In the genomic region with DNA sequence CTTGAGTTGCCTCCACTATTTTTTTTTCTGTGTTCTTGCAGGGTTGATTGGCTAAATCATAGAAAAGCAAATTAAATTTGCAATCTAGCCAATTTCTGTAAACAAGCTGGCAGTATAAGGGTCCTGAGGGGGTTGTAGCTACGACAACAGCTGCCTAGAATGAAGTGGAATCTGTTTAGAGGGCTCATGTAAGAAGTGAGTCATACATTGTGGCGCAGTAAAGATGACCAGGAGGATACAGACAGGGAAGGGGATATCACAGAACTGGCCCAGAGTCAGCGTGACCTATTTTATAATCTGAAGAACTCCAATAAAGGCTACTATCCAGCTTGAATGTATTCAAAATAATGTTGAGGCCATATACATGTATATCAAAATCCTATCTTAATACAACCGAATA, we compare ENCODE assay signal across 15 cellular contexts.
DNase-seq lines count a peak whose midpoint lies in the region; ATAC-seq and TF ChIP-seq lines count a peak whose summit lies in the region.
"Had no signal": no experiment of that assay in that cellular context is flagged by ENCODE, and none has a peak within 500 bp of the region (broad histone marks: within the 10 kb centered on the region; RNA-seq: fewer than 3 reads in every experiment).

No MANE protein-coding gene starts in this region.

- H2BK120ac ChIP-seq in IMR-90 (ENCODE audit: low read depth, low read length) = no peak overlapping the region

- no peak overlapping the region for H2AK9ac ChIP-seq in IMR-90 (replicated peaks; ENCODE audit: low read depth, low read length, poor library complexity)

- no peak overlapping the region for H3K23ac ChIP-seq in IMR-90 (ENCODE audit: low read depth, low read length)

- no peak overlapping the region for H3K4me3 ChIP-seq in IMR-90 (ENCODE audit: insufficient read depth, low read depth, low read length)
- H3K4me3 ChIP-seq: pancreas, thyroid gland had no signal

- no peak overlapping the region for H3K14ac ChIP-seq in IMR-90 (replicated peaks; ENCODE audit: low read depth, low read length)

- H3K27ac Mint-ChIP-seq in activated T-cell treated with anti-CD3 and anti-CD28 coated beads, Interleukin-2, amount 50 U/mL, for 72 hours = no peak overlapping the region
- H3K27ac Mint-ChIP-seq: activated naive CD4-positive, alpha-beta T cell treated with anti-CD3 and anti-CD28 coated beads for 36 hours; mesothelial cell of epicardium had no signal

- H3K18ac ChIP-seq in IMR-90 (ENCODE audit: low read depth, low read length) = no peak overlapping the region

- H3K4me3 Mint-ChIP-seq in activated T-cell treated with anti-CD3 and anti-CD28 coated beads, Interleukin-2, amount 50 U/mL, for 72 hours = no peak overlapping the region
- H3K4me3 Mint-ChIP-seq: activated naive CD4-positive, alpha-beta T cell treated with anti-CD3 and anti-CD28 coated beads for 36 hours; central memory CD8-positive, alpha-beta T cell; mesothelial cell of epicardium had no signal

- no peak overlapping the region for H3K56ac ChIP-seq in IMR-90 (ENCODE audit: extremely low read depth, insufficient read depth, low read length)

- H2AFZ ChIP-seq in IMR-90 (replicated peaks; ENCODE audit: low read length, poor library complexity) = no peak overlapping the region

- peaks cover 2 to 8% of the 10 kb centered on the region in 2 donors for H3K9me3 Mint-ChIP-seq in activated T-cell treated with anti-CD3 and anti-CD28 coated beads, Interleukin-2, amount 50 U/mL, for 72 hours
- H3K9me3 Mint-ChIP-seq: activated naive CD4-positive, alpha-beta T cell treated with anti-CD3 and anti-CD28 coated beads for 36 hours had no signal

- H2AK5ac ChIP-seq in IMR-90 (ENCODE audit: low read depth, low read length) = no peak overlapping the region

- no peak for TF ChIP-seq POLR2A in IMR-90 (IDR thresholded peaks at IDR 0.05; ENCODE audit: low read depth, low read length)

- no peak overlapping the region for H3K27ac ChIP-seq in IMR-90 (ENCODE audit: insufficient read depth, low read length)
- H3K27ac ChIP-seq: pancreas, thyroid gland, WERI-Rb-1 had no signal

- H2BK5ac ChIP-seq in IMR-90 (ENCODE audit: low read depth, low read length, poor library complexity, severe bottlenecking) = peak overlapping the region; percentile 22

- no peaks in the 10 kb centered on the region for H3K4me1 Mint-ChIP-seq in activated T-cell treated with anti-CD3 and anti-CD28 coated beads, Interleukin-2, amount 50 U/mL, for 72 hours (ENCODE audit: low read depth)

- H3K36me3 Mint-ChIP-seq in activated T-cell treated with anti-CD3 and anti-CD28 coated beads, Interleukin-2, amount 50 U/mL, for 72 hours (ENCODE audit: insufficient read depth in 2 of 2) = no peaks in the 10 kb centered on the region
- H3K36me3 Mint-ChIP-seq: mesothelial cell of epicardium had no signal

- peaks cover 3% of the 10 kb centered on the region; the same call in 1 of the 2 replicates for H3K9me3 ChIP-seq in IMR-90 (ENCODE audit: control insufficient read depth, insufficient read depth, low read length)
- H3K9me3 ChIP-seq: pancreas, thyroid gland had no signal

- no peaks in the 10 kb centered on the region for H3K27me3 ChIP-seq in IMR-90 (ENCODE audit: control insufficient read depth, insufficient read depth, low read length)
- H3K27me3 ChIP-seq: pancreas, thyroid gland had no signal

- TF ChIP-seq CTCF in IMR-90 (conservative IDR thresholded peaks at IDR 0.05; ENCODE audit: low read depth, low read length) = no peak

- H2BK20ac ChIP-seq in IMR-90 (ENCODE audit: low read depth, low read length) = 0 out of 2 replicates have a peak overlapping the region, but pooled peaks have one; percentile 0

- DNase-seq in AG08396 (ENCODE audit: low spot score) (peak; percentile 14), IMR-90 (peak; percentile 78), T1000 (lab: John Stamatoyannopoulos, UW) (peak; percentile 29), iris pigment epithelial cell (ENCODE audit: low read depth) (peak; percentile 87), HK-2 (ENCODE audit: unreplicated experiment) (no peak), NCI-H2029 treated with DMSO at 0.1 percent for 48 hours (lab: John Stamatoyannopoulos, UW) (no peak)
- no peak for DNase-seq in activated T-cell treated with anti-CD3 and anti-CD28 coated beads, Interleukin-2, amount 50 U/mL, for 72 hours
- DNase-seq: activated naive CD4-positive, alpha-beta T cell treated with anti-CD3 and anti-CD28 coated beads for 36 hours; NCI-H1694 treated with DMSO at 0.1 percent for 48 hours; pancreas; thyroid gland; WERI-Rb-1 had no signal

- H3K4me2 ChIP-seq in IMR-90 (ENCODE audit: low read depth, low read length) = no peak overlapping the region

- CTCF ChIA-PET in IMR-90 (lab: Yijun Ruan, JAX) = no interaction called here

- no peak for TF ChIP-seq RAD21 in IMR-90 (IDR thresholded peaks at IDR 0.05; ENCODE audit: low read length)

- H2BK15ac ChIP-seq in IMR-90 (ENCODE audit: low read depth, low read length) = no peak overlapping the region; the same call in 2 of the 3 replicates

- H4K8ac ChIP-seq in IMR-90 (ENCODE audit: low read depth in 2 of 2, low read length in 2 of 2) = no peak overlapping the region

- H3K9me1 ChIP-seq in IMR-90 (ENCODE audit: insufficient read depth, low read length) = peaks cover 3% of the 10 kb centered on the region

- H4K20me1 ChIP-seq in IMR-90 (ENCODE audit: insufficient read depth, low read length) = no peaks in the 10 kb centered on the region

- H3K9ac ChIP-seq in IMR-90 (ENCODE audit: low read depth, low read length) = no peak overlapping the region

- dilution Hi-C loops in IMR-90 (cut with HindIII; ENCODE audit: low sequenced_read_pairs, unreplicated experiment) = no loop called here

- POLR2A ChIA-PET in IMR-90 (lab: Charles Lee; ENCODE audit: unreplicated experiment) = interaction anchor here (0.7 kb wide), 1 partner anchor 34 kb away, joined by 4 read pairs; no protein-coding TSS in a partner anchor

- in situ Hi-C loops in IMR-90 (cut with MboI; ENCODE audit: low sequenced_read_pairs) = no loop called here

- H3K79me1 ChIP-seq in IMR-90 (ENCODE audit: low read depth in 1 of 2, low read length in 2 of 2) = no peaks in the 10 kb centered on the region

- intact Hi-C loops in IMR-90 (cut with micrococcal nuclease) = no loop called here

- ATAC-seq in IMR-90 (ENCODE audit: low read depth) = peak; percentile 79
- no peak for ATAC-seq in HG03135 (IDR thresholded peaks at IDR 0.05; ENCODE audit: unreplicated experiment)
- ATAC-seq in activated T-cell treated with anti-CD3 and anti-CD28 coated beads, Interleukin-2, amount 50 U/mL, for 72 hours (replicated peaks in 1 of 2) = no peak
- ATAC-seq: pancreas had no signal

- BruUV-seq in IMR-90 (replicated peaks; lab: Mats Ljungman, UMichigan) = no TSS peak

- no peak overlapping the region for H3K4ac ChIP-seq in IMR-90 (ENCODE audit: low read depth, low read length)

- no peak overlapping the region for H4K5ac ChIP-seq in IMR-90 (ENCODE audit: low read depth, low read length)

- no peak overlapping the region for H4K91ac ChIP-seq in IMR-90 (ENCODE audit: insufficient read depth, low read depth, low read length)

- H3K4me1 ChIP-seq in IMR-90 (ENCODE audit: control insufficient read depth, insufficient read depth, low read length) = peaks cover 4% of the 10 kb centered on the region; the same call in 1 of the 2 replicates
- H3K4me1 ChIP-seq: pancreas, thyroid gland had no signal

- no peaks in the 10 kb centered on the region for H3K27me3 Mint-ChIP-seq in activated T-cell treated with anti-CD3 and anti-CD28 coated beads, Interleukin-2, amount 50 U/mL, for 72 hours (ENCODE audit: low read depth)
- H3K27me3 Mint-ChIP-seq: central memory CD8-positive, alpha-beta T cell had no signal

- no peaks in the 10 kb centered on the region for H3K36me3 ChIP-seq in IMR-90 (ENCODE audit: control insufficient read depth, insufficient read depth, low read length)
- H3K36me3 ChIP-seq: pancreas, thyroid gland, WERI-Rb-1 had no signal

- WGBS in IMR-90 (ENCODE audit: extremely low coverage in 2 of 2, insufficient read length in 1 of 2), 2 experiments = no CpG with 5 or more reads among the region's 4 CpGs

TF ChIP-seq in IMR-90, 13 proteins besides CTCF, POLR2A, EP300 and RAD21:
- TF ChIP-seq FOS (IDR thresholded peaks at IDR 0.05; ENCODE audit: low read depth, low read length) = 0 out of 2 replicates have a peak, but pooled peaks have one; percentile 53
- TF ChIP-seq BHLHE40 (IDR thresholded peaks at IDR 0.05; ENCODE audit: low read depth, low read length) = 0 out of 2 replicates have a peak, but pooled peaks have one; percentile 6
- TF ChIP-seq MAZ (IDR thresholded peaks at IDR 0.05; ENCODE audit: borderline replicate concordance, low read depth, low read length) = no peak
- no peak for TF ChIP-seq SMC3 (IDR thresholded peaks at IDR 0.05; ENCODE audit: low read depth, low read length)
- TF ChIP-seq RFX5 (IDR thresholded peaks at IDR 0.05; ENCODE audit: low read depth, low read length) = no peak
- no peak for TF ChIP-seq CEBPB (IDR thresholded peaks at IDR 0.05; ENCODE audit: low read depth, low read length)
TF ChIP-seq in IMR-90: peak in this region for 2.

Comparison
In these comparisons a context has a peak if more than half of its experiments do, and no peak if none do; other contexts are left out.
1. DNase-seq: peak in AG08396 (single experiment), IMR-90 (single experiment), T1000 (single experiment) and iris pigment epithelial cell (single experiment); none in HK-2 (single experiment), activated T-cell treated with anti-CD3 and anti-CD28 coated beads, Interleukin-2, amount 50 U/mL, for 72 hours (0 of 2) and NCI-H2029 treated with DMSO at 0.1 percent for 48 hours (single experiment).